2 cellular contexts compared by ENCODE assay signal in the genomic region with DNA sequence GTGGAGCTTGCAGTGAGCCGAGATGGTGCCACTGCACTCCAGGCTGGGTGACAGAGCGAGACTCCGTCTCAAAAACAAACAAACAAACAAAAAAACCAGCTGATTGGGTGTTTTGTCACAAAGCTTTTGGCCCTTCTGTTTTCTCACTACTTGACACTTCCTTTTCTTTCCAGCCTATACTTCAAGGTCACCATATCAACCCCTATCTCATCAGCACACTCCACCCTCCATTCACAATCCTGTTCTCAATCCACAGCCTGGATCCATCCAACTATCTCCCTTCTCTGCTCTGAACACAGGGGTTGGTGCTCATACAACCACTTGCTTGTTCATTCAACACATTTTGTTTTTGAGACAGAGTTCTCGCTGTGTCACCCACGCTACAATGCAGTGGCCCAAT.
A peak's percentile ranks its signal among the peaks of the same experiment; 100 is the strongest.
TF ChIP-seq lines count a peak whose summit lies in the region.

No MANE protein-coding gene starts in this region.

TF ChIP-seq in GM12891, 5 proteins besides CTCF, POLR2A, EP300 and RAD21:
- TF ChIP-seq PAX5 (IDR thresholded peaks at IDR 0.05; ENCODE audit: insufficient read depth, low read length, severe bottlenecking) (no peak), POLR2AphosphoS5 (IDR thresholded peaks at IDR 0.05; ENCODE audit: low read depth, low read length) (no peak), TAF1 (IDR thresholded peaks at IDR 0.05; ENCODE audit: low read depth, low read length) (no peak), POU2F2 (IDR thresholded peaks at IDR 0.05; ENCODE audit: low read depth, low read length) (no peak), SPI1 (IDR thresholded peaks at IDR 0.05; ENCODE audit: low read depth, low read length) (no peak)

TF ChIP-seq in K562, 482 proteins besides CTCF, POLR2A, EP300 and RAD21:
- TF ChIP-seq ESRRA (IDR thresholded peaks at IDR 0.05; ENCODE audit: borderline replicate concordance, low read depth) = peak; percentile 95
- TF ChIP-seq MAFG (tag; conservative IDR thresholded peaks at IDR 0.05) = no peak
- TF ChIP-seq ZBTB17 (CRISPR knock-in tag; IDR thresholded peaks at IDR 0.05) = peak; percentile 96
- no peak for TF ChIP-seq GATA2 (CRISPR knock-in tag; IDR thresholded peaks at IDR 0.05)
- TF ChIP-seq SRSF9 (IDR thresholded peaks at IDR 0.05; ENCODE audit: borderline replicate concordance, low read depth, low read length) = no peak
- 0 out of 2 replicates have a peak, but pooled peaks have one; percentile 15 for TF ChIP-seq SPI1 (IDR thresholded peaks at IDR 0.05; ENCODE audit: borderline replicate concordance, low read depth, low read length)
- TF ChIP-seq, protein P1, sequence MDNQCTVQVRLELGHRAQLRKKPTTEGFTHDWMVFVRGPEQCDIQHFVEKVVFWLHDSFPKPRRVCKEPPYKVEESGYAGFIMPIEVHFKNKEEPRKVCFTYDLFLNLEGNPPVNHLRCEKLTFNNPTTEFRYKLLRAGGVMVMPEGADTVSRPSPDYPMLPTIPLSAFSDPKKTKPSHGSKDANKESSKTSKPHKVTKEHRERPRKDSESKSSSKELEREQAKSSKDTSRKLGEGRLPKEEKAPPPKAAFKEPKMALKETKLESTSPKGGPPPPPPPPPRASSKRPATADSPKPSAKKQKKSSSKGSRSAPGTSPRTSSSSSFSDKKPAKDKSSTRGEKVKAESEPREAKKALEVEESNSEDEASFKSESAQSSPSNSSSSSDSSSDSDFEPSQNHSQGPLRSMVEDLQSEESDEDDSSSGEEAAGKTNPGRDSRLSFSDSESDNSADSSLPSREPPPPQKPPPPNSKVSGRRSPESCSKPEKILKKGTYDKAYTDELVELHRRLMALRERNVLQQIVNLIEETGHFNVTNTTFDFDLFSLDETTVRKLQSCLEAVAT (IDR thresholded peaks at IDR 0.05) = peak in 1 of 2 experiments; percentile 99; a peak in 2 of 4 replicates
- no peak for TF ChIP-seq MAFF (IDR thresholded peaks at IDR 0.05; ENCODE audit: low read length)
- TF ChIP-seq L3MBTL2 (IDR thresholded peaks at IDR 0.05) = 0 out of 2 replicates have a peak, but pooled peaks have one; percentile 12
- TF ChIP-seq GTF2F1 (IDR thresholded peaks at IDR 0.05; ENCODE audit: low read depth, low read length) = no peak
- TF ChIP-seq, protein P2, sequence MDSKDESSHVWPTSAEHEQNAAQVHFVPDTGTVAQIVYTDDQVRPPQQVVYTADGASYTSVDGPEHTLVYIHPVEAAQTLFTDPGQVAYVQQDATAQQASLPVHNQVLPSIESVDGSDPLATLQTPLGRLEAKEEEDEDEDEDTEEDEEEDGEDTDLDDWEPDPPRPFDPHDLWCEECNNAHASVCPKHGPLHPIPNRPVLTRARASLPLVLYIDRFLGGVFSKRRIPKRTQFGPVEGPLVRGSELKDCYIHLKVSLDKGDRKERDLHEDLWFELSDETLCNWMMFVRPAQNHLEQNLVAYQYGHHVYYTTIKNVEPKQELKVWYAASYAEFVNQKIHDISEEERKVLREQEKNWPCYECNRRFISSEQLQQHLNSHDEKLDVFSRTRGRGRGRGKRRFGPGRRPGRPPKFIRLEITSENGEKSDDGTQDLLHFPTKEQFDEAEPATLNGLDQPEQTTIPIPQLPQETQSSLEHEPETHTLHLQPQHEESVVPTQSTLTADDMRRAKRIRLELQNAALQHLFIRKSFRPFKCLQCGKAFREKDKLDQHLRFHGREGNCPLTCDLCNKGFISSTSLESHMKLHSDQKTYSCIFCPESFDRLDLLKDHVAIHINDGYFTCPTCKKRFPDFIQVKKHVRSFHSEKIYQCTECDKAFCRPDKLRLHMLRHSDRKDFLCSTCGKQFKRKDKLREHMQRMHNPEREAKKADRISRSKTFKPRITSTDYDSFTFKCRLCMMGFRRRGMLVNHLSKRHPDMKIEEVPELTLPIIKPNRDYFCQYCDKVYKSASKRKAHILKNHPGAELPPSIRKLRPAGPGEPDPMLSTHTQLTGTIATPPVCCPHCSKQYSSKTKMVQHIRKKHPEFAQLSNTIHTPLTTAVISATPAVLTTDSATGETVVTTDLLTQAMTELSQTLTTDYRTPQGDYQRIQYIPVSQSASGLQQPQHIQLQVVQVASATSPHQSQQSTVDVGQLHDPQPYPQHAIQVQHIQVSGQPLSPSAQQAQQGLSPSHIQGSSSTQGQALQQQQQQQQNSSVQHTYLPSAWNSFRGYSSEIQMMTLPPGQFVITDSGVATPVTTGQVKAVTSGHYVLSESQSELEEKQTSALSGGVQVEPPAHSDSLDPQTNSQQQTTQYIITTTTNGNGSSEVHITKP (IDR thresholded peaks at IDR 0.05; ENCODE audit: partially characterized antibody) = peak; percentile 48
- no peak for TF ChIP-seq KDM2B (CRISPR knock-in tag; IDR thresholded peaks at IDR 0.05)
- no peak for TF ChIP-seq ZNF197 (CRISPR knock-in tag; IDR thresholded peaks at IDR 0.05; ENCODE audit: low read depth)
- TF ChIP-seq HSF4 (CRISPR knock-in tag; IDR thresholded peaks at IDR 0.05; ENCODE audit: borderline replicate concordance) = no peak
- TF ChIP-seq ARID1B (IDR thresholded peaks at IDR 0.05) = 0 out of 2 replicates have a peak, but pooled peaks have one; percentile 15
